Comparison of ENCODE assay signal across 1 cellular context in genomic region chr19:2176336-2176994, GRCh38.
TF ChIP-seq lines count a peak whose summit lies in the region.

No MANE protein-coding gene starts in this region.

TF ChIP-seq in SK-N-SH treated with all-trans-retinoic acid at 6 μM for 48 hours, 23 proteins besides CTCF, POLR2A, EP300 and RAD21 (continued from another document):
- TF ChIP-seq TSHZ2 (CRISPR knock-in tag; IDR thresholded peaks at IDR 0.05) (no peak), ISL1 (CRISPR knock-in tag; IDR thresholded peaks at IDR 0.05) (no peak), PATZ1 (CRISPR knock-in tag; IDR thresholded peaks at IDR 0.05; ENCODE audit: borderline replicate concordance) (no peak), ZNF8 (CRISPR knock-in tag; IDR thresholded peaks at IDR 0.05) (no peak), ZFP3 (CRISPR knock-in tag; IDR thresholded peaks at IDR 0.05) (no peak), CSDC2 (CRISPR knock-in tag; IDR thresholded peaks at IDR 0.05) (no peak), ARNTL (CRISPR knock-in tag; IDR thresholded peaks at IDR 0.05; ENCODE audit: borderline replicate concordance, low read depth) (no peak)
